36 cellular contexts compared by ENCODE assay signal in genomic region chr4:5984843-5985242, GRCh38. TPM values are rescaled to one million over a fixed set of nuclear protein-coding genes. Genes with fewer than 3 reads are reported as not detected.
"Had no signal": no experiment of that assay in that cellular context is flagged by ENCODE, and none has a peak within 500 bp of the region (broad histone marks: within the 10 kb centered on the region; RNA-seq: fewer than 3 reads in every experiment).

No MANE protein-coding gene starts in this region.

- ATAC-seq: activated CD8-positive, alpha-beta T cell treated with anti-CD3 and anti-CD28 coated beads for 36 hours; activated naive CD4-positive, alpha-beta T cell treated with anti-CD3 and anti-CD28 coated beads, Interleukin-2, amount 50 U/mL, for 72 hours; activated T-cell treated with anti-CD3 and anti-CD28 coated beads, Interleukin-2, amount 50 U/mL, for 4 hours; activated T-cell treated with anti-CD3 and anti-CD28 coated beads, Interleukin-2, amount 50 U/mL, for 72 hours; activated T-helper 17 cell treated with anti-CD3 and anti-CD28 coated beads, Interleukin-2, amount 50 U/mL, for 72 hours; body of pancreas had no signal

- H3K27me3 ChIP-seq: adrenal gland, brain microvascular endothelial cell had no signal

- H3K4me3 ChIP-seq: adrenal gland, body of pancreas, breast epithelium had no signal

- DNase-seq: activated B cell treated with CpG ODN at 0.5 μM for 24 hours; activated CD4-positive, alpha-beta memory T cell treated with anti-CD3 and anti-CD28 coated beads for 36 hours; activated CD4-positive, alpha-beta T cell treated with anti-CD3 and anti-CD28 coated beads for 4 hours; activated CD4-positive, alpha-beta T cell treated with anti-CD3 and anti-CD28 coated beads, Interleukin-2, amount 10 ng/mL, durations not matched to agents 24 days and 14 days; activated CD4-positive, alpha-beta T cell treated with anti-CD3 and anti-CD28 coated beads, Interleukin-2, amount 50 U/mL, for 1 hour; activated CD4-positive, alpha-beta T cell treated with anti-CD3 and anti-CD28 coated beads, Interleukin-2, amount 50 U/mL, for 4 hours; activated CD4-positive, CD25-positive, alpha-beta regulatory T cell treated with anti-CD3 and anti-CD28 coated beads, Interleukin-2, amount 50 U/mL, for 72 hours; activated CD8-positive, alpha-beta memory T cell treated with anti-CD3 and anti-CD28 coated beads, Interleukin-2, amount 50 U/mL, for 4 hours; activated CD8-positive, alpha-beta T cell treated with anti-CD3 and anti-CD28 coated beads for 36 hours; activated effector memory CD4-positive, alpha-beta T cell treated with anti-CD3 and anti-CD28 coated beads, Interleukin-2, amount 50 U/mL, for 16 hours; activated gamma-delta T cell treated with Interleukin-2 at 50 U/mL for 16 hours; activated naive CD4-positive, alpha-beta T cell; activated naive CD4-positive, alpha-beta T cell treated with anti-CD3 and anti-CD28 coated beads for 36 hours; activated naive CD4-positive, alpha-beta T cell treated with anti-CD3 and anti-CD28 coated beads, Interleukin-2, amount 50 U/mL, for 16 hours; activated naive CD8-positive, alpha-beta T cell treated with anti-CD3 and anti-CD28 coated beads, Interleukin-2, amount 10 ng/mL, durations not matched to agents 7 days and 5 days; activated T-cell treated with anti-CD3 and anti-CD28 coated beads for 4 hours; activated T-cell treated with anti-CD3 and anti-CD28 coated beads, Interleukin-2, amount 50 U/mL, for 1 hour; activated T-cell treated with anti-CD3 and anti-CD28 coated beads, Interleukin-2, amount 50 U/mL, for 4 hours; activated T-cell treated with anti-CD3 and anti-CD28 coated beads, Interleukin-2, amount 50 U/mL, for 72 hours; adrenal gland; amniotic stem cell; aorta; body of pancreas; brain microvascular endothelial cell; central memory CD4-positive, alpha-beta T cell; T-helper 1 cell; T-helper 2 cell; T-helper 9 cell; WERI-Rb-1 had no signal

- H3K36me3 Mint-ChIP-seq: activated CD4-positive, alpha-beta memory T cell treated with anti-CD3 and anti-CD28 coated beads for 36 hours; activated naive CD8-positive, alpha-beta T cell treated with anti-CD3 and anti-CD28 coated beads, Interleukin-2, amount 10 ng/mL, durations not matched to agents 7 days and 5 days had no signal

- H3K27me3 Mint-ChIP-seq: activated B cell treated with CpG ODN at 0.5 μM for 24 hours had no signal

- H3K27ac Mint-ChIP-seq: activated B cell treated with CpG ODN at 0.5 μM for 24 hours; activated CD4-positive, alpha-beta memory T cell treated with anti-CD3 and anti-CD28 coated beads for 36 hours; activated CD4-positive, alpha-beta T cell treated with anti-CD3 and anti-CD28 coated beads, Interleukin-2, amount 10 ng/mL, durations not matched to agents 24 days and 14 days; activated CD8-positive, alpha-beta T cell treated with anti-CD3 and anti-CD28 coated beads for 36 hours; activated naive CD4-positive, alpha-beta T cell treated with anti-CD3 and anti-CD28 coated beads for 36 hours; activated naive CD4-positive, alpha-beta T cell treated with anti-CD3 and anti-CD28 coated beads, Interleukin-2, amount 50 U/mL, for 72 hours; activated naive CD8-positive, alpha-beta T cell treated with anti-CD3 and anti-CD28 coated beads, Interleukin-2, amount 10 ng/mL, durations not matched to agents 7 days and 5 days; activated T-cell treated with anti-CD3 and anti-CD28 coated beads, Interleukin-2, amount 50 U/mL, for 72 hours; activated T-helper 1 cell treated with anti-CD3 and anti-CD28 coated beads, Interleukin-12 subunit alpha, Interleukin-12 subunit beta, Interleukin-2, Interleukin-4 antibody, amounts not matched to agents 30 ng/mL and 10 ng/mL and 1 ng/mL, durations not matched to agents 14 hours and 24 hours and 36 hours; activated T-helper 17 cell treated with anti-CD3 and anti-CD28 coated beads, Interleukin-2, amount 50 U/mL, for 72 hours; T-helper 1 cell treated with Interleukin-12 subunit alpha and Interleukin-12 subunit beta and Interleukin-4 antibody, amounts not matched to agents 30 μg/mL and 1 μg/mL, for 36 hours; T-helper 2 cell treated with Interferon-gamma antibody and Interleukin-4, amounts not matched to agents 5 μg/mL and 100 μg/mL, for 36 hours had no signal

- H3K27ac ChIP-seq: adrenal gland, body of pancreas, brain microvascular endothelial cell, breast epithelium, WERI-Rb-1 had no signal

- H3K4me1 ChIP-seq: adrenal gland, body of pancreas, breast epithelium had no signal

- H3K4me1 Mint-ChIP-seq: activated B cell treated with CpG ODN at 0.5 μM for 24 hours; activated CD4-positive, alpha-beta T cell treated with anti-CD3 and anti-CD28 coated beads, Interleukin-2, amount 10 ng/mL, durations not matched to agents 24 days and 14 days; activated naive CD8-positive, alpha-beta T cell treated with anti-CD3 and anti-CD28 coated beads, Interleukin-2, amount 10 ng/mL, durations not matched to agents 7 days and 5 days; activated T-helper 17 cell treated with anti-CD3 and anti-CD28 coated beads, Interleukin-2, amount 50 U/mL, for 72 hours had no signal

- H3K9me3 ChIP-seq: breast epithelium had no signal

- H3K36me3 ChIP-seq: adrenal gland, brain microvascular endothelial cell, breast epithelium, WERI-Rb-1 had no signal

- H3K4me3 Mint-ChIP-seq: activated B cell treated with CpG ODN at 0.5 μM for 24 hours; activated CD4-positive, alpha-beta memory T cell treated with anti-CD3 and anti-CD28 coated beads for 36 hours; activated CD4-positive, alpha-beta T cell treated with anti-CD3 and anti-CD28 coated beads, Interleukin-2, amount 10 ng/mL, durations not matched to agents 24 days and 14 days; activated CD8-positive, alpha-beta T cell treated with anti-CD3 and anti-CD28 coated beads for 36 hours; activated naive CD4-positive, alpha-beta T cell treated with anti-CD3 and anti-CD28 coated beads for 36 hours; activated naive CD8-positive, alpha-beta T cell treated with anti-CD3 and anti-CD28 coated beads, Interleukin-2, amount 10 ng/mL, durations not matched to agents 7 days and 5 days; activated T-cell treated with anti-CD3 and anti-CD28 coated beads, Interleukin-2, amount 50 U/mL, for 4 hours; activated T-cell treated with anti-CD3 and anti-CD28 coated beads, Interleukin-2, amount 50 U/mL, for 72 hours; activated T-helper 1 cell treated with anti-CD3 and anti-CD28 coated beads, Interleukin-12 subunit alpha, Interleukin-12 subunit beta, Interleukin-2, Interleukin-4 antibody, amounts not matched to agents 30 ng/mL and 10 ng/mL and 1 ng/mL, durations not matched to agents 14 hours and 24 hours and 36 hours; activated T-helper 17 cell treated with anti-CD3 and anti-CD28 coated beads, Interleukin-2, amount 50 U/mL, for 72 hours; T-helper 1 cell treated with Interleukin-12 subunit alpha and Interleukin-12 subunit beta and Interleukin-4 antibody, amounts not matched to agents 30 μg/mL and 1 μg/mL, for 36 hours; T-helper 2 cell treated with Interferon-gamma antibody and Interleukin-4, amounts not matched to agents 5 μg/mL and 100 μg/mL, for 36 hours had no signal

- FAIRE-seq: astrocyte had no signal

RNA-seq across cellular contexts. Expression of gene C4orf50, which starts 33.4 kb away (rescaled TPM):
- total RNA-seq: activated B cell treated with CpG ODN at 0.5 μM for 24 hours; activated naive CD4-positive, alpha-beta T cell treated with anti-CD3 and anti-CD28 coated beads for 36 hours had no signal
- polyA plus RNA-seq: aorta had no signal
